In genomic region chr9:112550531-112550930, GRCh38 we compare ENCODE assay signal across 14 cellular contexts.
"Had no signal": no experiment of that assay in that cellular context is flagged by ENCODE, and none has a peak within 500 bp of the region (broad histone marks: within the 10 kb centered on the region; RNA-seq: fewer than 3 reads in every experiment).

No MANE protein-coding gene starts in this region.

- H3K27me3 ChIP-seq: gastrocnemius medialis, left lung, right atrium auricular region, tibial artery, vagina had no signal

- H3K36me3 ChIP-seq: gastrocnemius medialis, left lung, right atrium auricular region, tibial artery, vagina had no signal

- H2AFZ ChIP-seq: parathyroid adenoma had no signal

- DNase-seq: activated CD4-positive, alpha-beta T cell treated with anti-CD3 and anti-CD28 coated beads, Interleukin-2, amount 50 U/mL, for 48 hours; activated CD4-positive, CD25-positive, alpha-beta regulatory T cell treated with anti-CD3 and anti-CD28 coated beads, Interleukin-2, amount 50 U/mL, for 72 hours; activated gamma-delta T cell; activated naive CD8-positive, alpha-beta T cell treated with anti-CD3 and anti-CD28 coated beads for 36 hours; activated T-cell treated with anti-CD3 and anti-CD28 coated beads, Interleukin-2, amount 50 U/mL, for 4 hours; gastrocnemius medialis; left lung; SW 1271; tibial artery had no signal

- ATAC-seq: activated T-cell treated with anti-CD3 and anti-CD28 coated beads, Interleukin-2, amount 50 U/mL, for 4 hours; gastrocnemius medialis; left lung; stimulated activated effector memory CD8-positive, alpha-beta T cell treated with anti-CD3 and anti-CD28 coated beads, Interleukin-12 subunit alpha, Interleukin-12 subunit beta, amount 100 ng/mL, for 72 hours had no signal

- H3K9ac ChIP-seq: parathyroid adenoma had no signal

- H3K9me3 ChIP-seq: gastrocnemius medialis, left lung, right atrium auricular region, tibial artery, vagina had no signal

- H3K27ac ChIP-seq: gastrocnemius medialis, left lung, parathyroid adenoma, right atrium auricular region, tibial artery, vagina had no signal

- H3K4me1 ChIP-seq: parathyroid adenoma had no signal

- H3K4me3 ChIP-seq: gastrocnemius medialis, left lung, right atrium auricular region, skin epidermis, tibial artery, vagina had no signal
